8 cellular contexts compared by ENCODE assay signal in genomic region chrX:10119399-10119990, GRCh38. TPM values are rescaled to one million over a fixed set of nuclear protein-coding genes. Genes with fewer than 3 reads are reported as not detected.
DNase-seq lines count a peak whose midpoint lies in the region; ATAC-seq and TF ChIP-seq lines count a peak whose summit lies in the region.

No MANE protein-coding gene starts in this region.

- peak overlapping the region; percentile 30 for H3K27ac Mint-ChIP-seq in activated CD4-positive, alpha-beta T cell treated with anti-CD3 and anti-CD28 coated beads for 36 hours
- H3K27ac Mint-ChIP-seq in chondrocyte (ENCODE audit: unreplicated experiment) = no peak overlapping the region

- POLR2A ChIA-PET in activated CD4-positive, alpha-beta T cell treated with anti-CD3 and anti-CD28 coated beads for 36 hours (lab: Charles Lee) = no interaction called here

- peak; percentile 100 for TF ChIP-seq CTCF in chondrocyte (IDR thresholded peaks at IDR 0.05)

- no peaks in the 10 kb centered on the region for H3K9me3 Mint-ChIP-seq in activated CD4-positive, alpha-beta T cell treated with anti-CD3 and anti-CD28 coated beads for 36 hours (ENCODE audit: low read depth)
- peaks cover 15% of the 10 kb centered on the region for H3K9me3 Mint-ChIP-seq in chondrocyte (ENCODE audit: low read depth)

- ATAC-seq in HG03097 (IDR thresholded peaks at IDR 0.05; ENCODE audit: low FRiP score, unreplicated experiment) (peak; percentile 66), left colon (peak; percentile 81)
- peak; percentile 77 for ATAC-seq in activated CD4-positive, alpha-beta T cell treated with anti-CD3 and anti-CD28 coated beads for 36 hours

- peaks cover 11% of the 10 kb centered on the region for H3K4me1 Mint-ChIP-seq in activated CD4-positive, alpha-beta T cell treated with anti-CD3 and anti-CD28 coated beads for 36 hours
- H3K4me1 Mint-ChIP-seq in chondrocyte (ENCODE audit: low read depth) = peaks cover 25% of the 10 kb centered on the region

- no peaks in the 10 kb centered on the region for H3K27me3 Mint-ChIP-seq in activated CD4-positive, alpha-beta T cell treated with anti-CD3 and anti-CD28 coated beads for 36 hours
- H3K27me3 Mint-ChIP-seq in chondrocyte (ENCODE audit: low read depth) = no peaks in the 10 kb centered on the region

- no peak overlapping the region for H3K4me3 Mint-ChIP-seq in activated CD4-positive, alpha-beta T cell treated with anti-CD3 and anti-CD28 coated beads for 36 hours
- H3K4me3 Mint-ChIP-seq in chondrocyte (ENCODE audit: unreplicated experiment) = no peak overlapping the region

- H3K36me3 Mint-ChIP-seq in activated CD4-positive, alpha-beta T cell treated with anti-CD3 and anti-CD28 coated beads for 36 hours (ENCODE audit: low read depth) = peaks cover 8% of the 10 kb centered on the region
- H3K36me3 Mint-ChIP-seq in chondrocyte (ENCODE audit: low read depth) = peaks cover 5% of the 10 kb centered on the region

- peak; percentile 24 for DNase-seq in DMS153 treated with DMSO at 0.1 percent for 48 hours (lab: John Stamatoyannopoulos, UW; ENCODE audit: unreplicated experiment)
- no peak for DNase-seq in DMS153 (lab: John Stamatoyannopoulos, UW)
- DNase-seq in NCI-H345 (lab: John Stamatoyannopoulos, UW) = peak; percentile 77
- DNase-seq in activated CD4-positive, alpha-beta T cell treated with anti-CD3 and anti-CD28 coated beads for 36 hours = peak; percentile 76
- no peak for DNase-seq in chondrocyte (ENCODE audit: low spot score)
- peak; percentile 60 to 86 for DNase-seq in left colon
- peak; percentile 42 to 52 for DNase-seq in stimulated activated CD4-positive, alpha-beta T cell treated with anti-CD3 and anti-CD28 coated beads, Interleukin-4, amount 100 ng/mL, for 48 hours (ENCODE audit: low read depth in 2 of 2)

- CTCF ChIA-PET in activated CD4-positive, alpha-beta T cell treated with anti-CD3 and anti-CD28 coated beads for 36 hours (lab: Charles Lee) = interaction anchor here (0.6 to 7.3 kb wide), 38 partner anchors 9 to 650 kb away, joined by 3 to 100 read pairs (median 4); no protein-coding TSS in a partner anchor

- intact Hi-C loops in activated CD4-positive, alpha-beta T cell treated with anti-CD3 and anti-CD28 coated beads for 36 hours (cut with DNase I, micrococcal nuclease) = loop anchor here (1.0 to 5.0 kb wide), 7 partner anchors 21 to 1302 kb away; no protein-coding TSS in a partner anchor
- intact Hi-C loops in left colon (cut with DNase I, micrococcal nuclease) = loop anchor here (5.0 to 10.0 kb wide), 2 partner anchors 122 to 125 kb away; no protein-coding TSS in a partner anchor

RNA-seq across cellular contexts. Expression of gene CLCN4, which starts 37.3 kb away (rescaled TPM):
- total RNA-seq in activated CD4-positive, alpha-beta T cell treated with anti-CD3 and anti-CD28 coated beads for 36 hours = not detected
- total RNA-seq in chondrocyte (2.2 to 4.2 TPM (median 4.2 TPM) in 3 replicates), left colon (1 to 10 TPM in 1 of 2 donors, under 1 TPM in 1; 0.46 to 1.4 TPM)

Comparison
In these comparisons a context has a peak if more than half of its experiments do, and no peak if none do; other contexts are left out.
1. DNase-seq: peak in DMS153 treated with DMSO at 0.1 percent for 48 hours (single experiment), NCI-H345 (single experiment), activated CD4-positive, alpha-beta T cell treated with anti-CD3 and anti-CD28 coated beads for 36 hours (single experiment), left colon (2 of 2) and stimulated activated CD4-positive, alpha-beta T cell treated with anti-CD3 and anti-CD28 coated beads, Interleukin-4, amount 100 ng/mL, for 48 hours (2 of 2); none in DMS153 (single experiment) and chondrocyte (single experiment).
2. Peak in every context shown above with its lines, with median percentiles within 50 percentile points of each other: ATAC-seq.